ENCODE assay signal across 19 cellular contexts in the genomic region with DNA sequence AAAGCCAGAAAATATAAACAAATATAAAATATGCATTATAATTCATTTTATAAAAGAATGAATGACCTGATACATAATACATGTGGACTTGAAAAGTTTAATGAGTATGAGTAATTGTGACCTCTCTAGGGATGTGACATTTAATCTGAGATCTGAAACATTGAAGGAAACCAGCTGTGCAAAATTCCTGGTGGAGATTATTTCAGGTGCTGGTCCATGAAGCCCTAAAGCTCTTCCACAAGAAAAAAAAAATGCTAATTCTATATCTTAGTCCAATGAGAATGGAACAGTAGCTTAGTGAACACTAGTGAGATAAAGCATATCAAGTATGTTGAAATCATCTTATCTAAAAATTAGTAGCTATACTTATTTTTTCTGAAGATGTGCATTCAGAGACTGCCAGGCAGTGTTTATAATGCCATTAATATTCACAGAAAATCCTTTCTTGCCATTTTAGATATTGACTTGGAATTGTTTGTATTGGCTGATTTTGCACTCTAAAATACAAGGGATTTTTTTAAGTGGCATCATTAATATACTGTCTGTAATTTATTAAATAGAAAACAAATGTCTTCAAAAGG.
"Had no signal": no experiment of that assay in that cellular context is flagged by ENCODE, and none has a peak within 500 bp of the region (broad histone marks: within the 10 kb centered on the region; RNA-seq: fewer than 3 reads in every experiment).

No MANE protein-coding gene starts in this region.

- H3K9me3 ChIP-seq: adrenal gland, ascending aorta, prostate gland, thoracic aorta had no signal

- ATAC-seq: activated T-helper 17 cell treated with anti-CD3 and anti-CD28 coated beads, Interleukin-2, amount 50 U/mL, for 72 hours; natural killer cell had no signal

- H3K4me3 ChIP-seq: adrenal gland, ascending aorta, hepatocyte, left ventricle myocardium inferior, prostate gland, thoracic aorta had no signal

- H3K27ac ChIP-seq: adrenal gland, ascending aorta, brain microvascular endothelial cell, hepatocyte, left ventricle myocardium inferior, prostate gland, thoracic aorta had no signal

- H3K27me3 ChIP-seq: adrenal gland, ascending aorta, brain microvascular endothelial cell, hepatocyte had no signal

- DNase-seq: activated naive CD4-positive, alpha-beta T cell; activated T-cell treated with anti-CD3 and anti-CD28 coated beads, Interleukin-2, amount 50 U/mL, for 24 hours; adrenal gland; brain microvascular endothelial cell; caudate nucleus; effector memory CD4-positive, alpha-beta T cell; foreskin melanocyte; kidney glomerular epithelial cell; left ventricle myocardium inferior; mammary epithelial cell; natural killer cell; stimulated activated CD4-positive, alpha-beta T cell treated with anti-CD3 and anti-CD28 coated beads, Interleukin-2, amount 100 ng/mL, for 48 hours; stimulated activated naive CD4-positive, alpha-beta T cell; T-helper 9 cell had no signal

- H3K4me1 ChIP-seq: adrenal gland, ascending aorta, left ventricle myocardium inferior, prostate gland had no signal

- H3K36me3 ChIP-seq: adrenal gland, ascending aorta, brain microvascular endothelial cell, left ventricle myocardium inferior, prostate gland, thoracic aorta had no signal
